8 cellular contexts compared by ENCODE assay signal in the genomic region with DNA sequence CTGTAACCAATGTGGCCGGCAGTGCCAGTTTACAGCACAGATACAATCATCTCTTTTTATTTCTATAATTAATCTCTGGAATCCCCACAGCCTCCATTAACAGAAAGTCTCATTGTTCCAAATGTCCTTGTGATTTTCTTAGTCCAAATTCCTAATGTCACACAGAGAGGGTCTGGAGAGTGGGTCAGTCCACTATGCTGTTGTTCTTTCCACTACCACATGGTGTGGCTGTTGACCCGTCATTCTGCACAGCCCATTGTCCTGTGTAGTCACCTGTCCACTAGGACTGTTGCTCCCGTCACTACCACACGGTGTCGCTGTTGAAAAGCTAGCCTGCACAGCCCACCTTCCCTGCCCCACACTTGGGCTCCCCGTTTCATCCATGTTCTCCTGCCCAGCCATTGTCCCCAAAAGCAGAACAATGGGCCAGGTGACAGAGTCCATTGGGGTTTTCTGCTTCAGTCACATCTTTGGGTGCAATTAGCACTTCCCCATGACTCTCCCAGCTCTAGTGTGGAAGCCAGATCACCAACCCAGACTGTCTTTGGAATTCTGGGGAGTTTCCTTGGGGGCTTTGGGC. TPM values are rescaled to one million over a fixed set of nuclear protein-coding genes. Genes with fewer than 3 reads are reported as not detected.
DNase-seq lines count a peak whose midpoint lies in the region; ATAC-seq and TF ChIP-seq lines count a peak whose summit lies in the region.

No MANE protein-coding gene starts in this region.

- no peak for ATAC-seq in upper lobe of left lung (ENCODE audit: low FRiP score in 2 of 2)
- no peak for ATAC-seq in GM21528 (IDR thresholded peaks at IDR 0.05; ENCODE audit: low FRiP score, unreplicated experiment)
- no peak for ATAC-seq in GM18517 (IDR thresholded peaks at IDR 0.05; ENCODE audit: unreplicated experiment)

- no peak overlapping the region for H3K4me3 ChIP-seq in H7 (ENCODE audit: insufficient read depth, low read depth, low read length)
- H3K4me3 ChIP-seq in WERI-Rb-1 (ENCODE audit: low read depth, low read length) = no peak overlapping the region
- no peak overlapping the region for H3K4me3 ChIP-seq in iPS DF 6.9 (ENCODE audit: low read length)
- H3K4me3 ChIP-seq in upper lobe of left lung = no peak overlapping the region

- H3K36me3 ChIP-seq in H7 (replicated peaks; ENCODE audit: control insufficient read depth, insufficient read depth, low read length) (no peaks in the 10 kb centered on the region), WERI-Rb-1 (no peaks in the 10 kb centered on the region), iPS DF 6.9 (ENCODE audit: control insufficient read depth, insufficient read depth, low read length) (no peaks in the 10 kb centered on the region), upper lobe of left lung (no peaks in the 10 kb centered on the region)

- H3K9me3 ChIP-seq in WERI-Rb-1 (ENCODE audit: severe bottlenecking) (peaks cover 4% of the 10 kb centered on the region), iPS DF 6.9 (ENCODE audit: control insufficient read depth, insufficient read depth, low read length) (no peaks in the 10 kb centered on the region), upper lobe of left lung (peaks cover 4 to 10% (median 7%) of the 10 kb centered on the region in 4 donors)

- WGBS in iPS DF 6.9 (ENCODE audit: insufficient coverage, insufficient read length) = no CpG with 5 or more reads among the region's 6 CpGs
- 35 to 48% methylated on average over 6 of the region's 6 CpGs for WGBS in upper lobe of left lung, 2 donors

- peak; percentile 88 for TF ChIP-seq CTCF in WERI-Rb-1 (IDR thresholded peaks at IDR 0.05; ENCODE audit: low read depth, low read length)
- TF ChIP-seq CTCF in upper lobe of left lung (IDR thresholded peaks at IDR 0.05) = peak in 5 of 6 experiments; percentile 23 to 44 (median 36)

- H3K27ac ChIP-seq in WERI-Rb-1 = no peak overlapping the region
- H3K27ac ChIP-seq in iPS DF 6.9 (ENCODE audit: low read length) = no peak overlapping the region
- no peak overlapping the region for H3K27ac ChIP-seq in upper lobe of left lung

- H3K27me3 ChIP-seq in H7 (ENCODE audit: control insufficient read depth, insufficient read depth, low read length) (no peaks in the 10 kb centered on the region), WERI-Rb-1 (ENCODE audit: insufficient read depth, low read depth, severe bottlenecking) (no peaks in the 10 kb centered on the region), iPS DF 6.9 (ENCODE audit: control insufficient read depth, insufficient read depth, low read length) (no peaks in the 10 kb centered on the region), upper lobe of left lung (no peaks in the 10 kb centered on the region)

- no peak for TF ChIP-seq POLR2A in upper lobe of left lung (IDR thresholded peaks at IDR 0.05)

- TF ChIP-seq EP300 in upper lobe of left lung (IDR thresholded peaks at IDR 0.05) = no peak

- peaks cover 4% of the 10 kb centered on the region; the same call in 1 of the 2 replicates for H3K4me1 ChIP-seq in iPS DF 6.9 (ENCODE audit: control insufficient read depth, insufficient read depth, low read length)
- no peaks in the 10 kb centered on the region for H3K4me1 ChIP-seq in upper lobe of left lung

- DNase-seq in Ammon's horn (ENCODE audit: low spot score) (peak; percentile 56), H7 (peak; percentile 85), WERI-Rb-1 (peak; percentile 81), iPS DF 6.9 (ENCODE audit: low read depth, low spot score) (peak; percentile 96), upper lobe of left lung (peak in 1 of 2 donors; percentile 33), OCI-M2 (lab: John Stamatoyannopoulos, UW; ENCODE audit: unreplicated experiment) (no peak)

RNA-seq across cellular contexts. Expression of gene LBP, which starts 8.6 kb away (rescaled TPM):
- total RNA-seq in H7 (2014; rRNA removed; shearing (Covaris generic)) = 0.21 and 0.33 TPM in 2 replicates
- total RNA-seq in upper lobe of left lung = under 1 TPM in 3 of 6 donors, not detected in 3; 0.14 to 0.44 (median 0.30) TPM

RNA-seq across cellular contexts. Expression of gene BPI, which starts 33.7 kb away (rescaled TPM):
- total RNA-seq in H7 (2014; rRNA removed; shearing (Covaris generic)) = not detected in 2 replicates
- total RNA-seq in upper lobe of left lung = 1 to 10 TPM in 1 of 6 donors, under 1 TPM in 4, not detected in 1; 0.14 to 6.3 (median 0.67) TPM
